Comparison of ENCODE assay signal across 8 cellular contexts in the genomic region with DNA sequence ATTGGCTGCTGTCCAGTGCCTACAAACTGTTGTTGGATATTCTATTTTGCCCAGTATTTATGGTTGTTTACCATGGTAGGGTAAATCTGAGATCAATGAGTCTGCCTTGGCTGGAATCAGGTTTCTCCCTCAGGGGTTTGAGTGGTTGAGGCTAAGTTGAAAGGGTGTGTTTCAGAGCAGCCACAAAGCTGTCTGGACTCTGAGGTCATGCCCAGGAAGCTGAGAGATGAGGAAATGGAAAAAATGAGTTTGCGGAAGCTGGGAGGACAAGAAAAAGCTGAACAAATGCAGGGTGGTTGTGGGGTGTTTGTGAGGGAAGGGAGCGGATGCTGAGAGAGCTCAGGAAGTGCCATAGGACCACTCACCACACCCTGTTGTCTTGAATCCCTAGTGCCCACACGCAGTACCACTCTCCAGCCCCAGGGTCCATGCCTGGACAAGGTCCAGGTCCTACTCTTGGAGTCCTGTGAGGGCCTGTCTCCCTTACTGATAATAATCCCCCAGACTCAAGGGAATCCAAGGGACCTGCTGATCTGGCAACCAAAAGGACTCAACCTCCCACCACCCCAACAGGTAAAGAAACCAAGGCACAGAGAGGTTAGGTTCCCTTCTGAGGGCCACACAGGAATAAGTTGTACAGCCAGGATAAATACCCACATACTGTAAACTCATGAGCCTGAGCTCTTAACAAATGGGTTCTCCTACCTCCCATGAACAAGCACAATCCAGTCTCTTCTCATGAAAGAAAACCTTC.
A peak's percentile ranks its signal among the peaks of the same experiment; 100 is the strongest.
DNase-seq lines count a peak whose midpoint lies in the region; ATAC-seq and TF ChIP-seq lines count a peak whose summit lies in the region.

No MANE protein-coding gene starts in this region.

- peaks cover 0 to 1% (median 0%) of the 10 kb centered on the region in 11 donors for H3K9me3 Mint-ChIP-seq in naive thymus-derived CD4-positive, alpha-beta T cell

- H3K27me3 Mint-ChIP-seq in naive thymus-derived CD4-positive, alpha-beta T cell, result peaks cover 0 to 23% (median 3%) of the 10 kb centered on the region in 5 donors

- H3K4me2 ChIP-seq in SU-DHL-6 (ENCODE audit: low read depth, low read length, poor library complexity, severe bottlenecking), result no peak overlapping the region

- TF ChIP-seq CTCF in HL-60 (IDR thresholded peaks at IDR 0.05; ENCODE audit: insufficient read depth, low read length), result no peak
- TF ChIP-seq CTCF in SU-DHL-6 (IDR thresholded peaks at IDR 0.05; ENCODE audit: insufficient read depth, low read length, poor library complexity, severe bottlenecking), result no peak
- TF ChIP-seq CTCF in epithelial cell of esophagus (IDR thresholded peaks at IDR 0.05; ENCODE audit: insufficient read depth, low read depth, low read length, missing control alignments), result no peak

- no peaks in the 10 kb centered on the region for H4K20me1 ChIP-seq in SU-DHL-6 (ENCODE audit: low read depth, low read length)

- peaks cover 0 to 20% of the 10 kb centered on the region in 2 donors for H3K4me1 ChIP-seq in naive thymus-derived CD4-positive, alpha-beta T cell (ENCODE audit: control insufficient read depth in 2 of 2, insufficient read depth in 2 of 2, low read length in 2 of 2)

- H3K9ac ChIP-seq in SU-DHL-6 (ENCODE audit: low read length), result no peak overlapping the region

- peak overlapping the region in 2 of 10 donors; percentile 53 to 59 for H3K4me3 Mint-ChIP-seq in naive thymus-derived CD4-positive, alpha-beta T cell

- POLR2A ChIA-PET in naive thymus-derived CD4-positive, alpha-beta T cell (lab: Charles Lee), result no interaction called here

- H3K4me3 ChIP-seq in HL-60 (replicated peaks; ENCODE audit: insufficient read depth, low read length), result no peak overlapping the region
- no peak overlapping the region for H3K4me3 ChIP-seq in SU-DHL-6 (ENCODE audit: insufficient read depth, low read length, poor library complexity, severe bottlenecking)
- no peak overlapping the region for H3K4me3 ChIP-seq in epithelial cell of esophagus (ENCODE audit: low read length)
- H3K4me3 ChIP-seq in naive thymus-derived CD4-positive, alpha-beta T cell (ENCODE audit: low read length), result no peak overlapping the region

- ATAC-seq in GM18867 (IDR thresholded peaks at IDR 0.05; ENCODE audit: unreplicated experiment), result peak; percentile 45
- peak; percentile 63 for ATAC-seq in naive thymus-derived CD4-positive, alpha-beta T cell

- intact Hi-C loops in naive thymus-derived CD4-positive, alpha-beta T cell (cut with micrococcal nuclease), result no loop called here

- H3K9me3 ChIP-seq in SU-DHL-6 (ENCODE audit: insufficient read depth, low read length), result no peaks in the 10 kb centered on the region
- no peaks in the 10 kb centered on the region for H3K9me3 ChIP-seq in naive thymus-derived CD4-positive, alpha-beta T cell (ENCODE audit: control insufficient read depth in 2 of 3, low read length in 3 of 3)

- H3F3A ChIP-seq in SU-DHL-6 (ENCODE audit: insufficient read depth), result peaks cover 13% of the 10 kb centered on the region; the same call in 1 of the 2 replicates

- DNase-seq in AML-193 (lab: John Stamatoyannopoulos, UW) (peak; percentile 89 to 92), HL-60 (ENCODE audit: low read depth in 1 of 2, low spot score in 1 of 2) (peak; percentile 74 to 93), epithelial cell of esophagus (ENCODE audit: low read depth) (peak; percentile 95), NCI-H128 (lab: John Stamatoyannopoulos, UW; ENCODE audit: unreplicated experiment) (no peak), cerebellar cortex (ENCODE audit: low spot score) (no peak)
- peak in 1 of 9 donors; percentile 52 for DNase-seq in naive thymus-derived CD4-positive, alpha-beta T cell

- H2AFZ ChIP-seq in SU-DHL-6 (ENCODE audit: low read depth, low read length, severe bottlenecking), result no peak overlapping the region

- H3K36me3 Mint-ChIP-seq in naive thymus-derived CD4-positive, alpha-beta T cell, result peaks cover 0 to 15% (median 0%) of the 10 kb centered on the region in 5 donors

- H3K27me3 ChIP-seq in HL-60 (ENCODE audit: insufficient read depth, poor library complexity, severe bottlenecking) (no peaks in the 10 kb centered on the region), SU-DHL-6 (ENCODE audit: low read length) (no peaks in the 10 kb centered on the region)
- no peaks in the 10 kb centered on the region for H3K27me3 ChIP-seq in naive thymus-derived CD4-positive, alpha-beta T cell (ENCODE audit: control insufficient read depth in 2 of 2, insufficient read depth in 2 of 2, low read length in 2 of 2)

- CTCF ChIA-PET in naive thymus-derived CD4-positive, alpha-beta T cell (lab: Charles Lee), result no interaction called here

- H3K27ac Mint-ChIP-seq in naive thymus-derived CD4-positive, alpha-beta T cell, result peak overlapping the region in 2 of 9 donors; percentile 54 to 84

- H3K79me2 ChIP-seq in SU-DHL-6 (ENCODE audit: insufficient read depth, low read length), result no peaks in the 10 kb centered on the region

- peaks cover 0 to 45% (median 5%) of the 10 kb centered on the region in 7 donors for H3K4me1 Mint-ChIP-seq in naive thymus-derived CD4-positive, alpha-beta T cell

- H3K9me2 ChIP-seq in SU-DHL-6 (replicated peaks; ENCODE audit: insufficient read depth, low read length), result no peaks in the 10 kb centered on the region

- H3K27ac ChIP-seq in HL-60 (replicated peaks) (peak overlapping the region; percentile 76), SU-DHL-6 (ENCODE audit: low read depth, low read length) (peak overlapping the region; percentile 83)
- H3K27ac ChIP-seq in naive thymus-derived CD4-positive, alpha-beta T cell (ENCODE audit: low read depth, low read length), result no peak overlapping the region

- H3K36me3 ChIP-seq in SU-DHL-6 (ENCODE audit: low read length), result no peaks in the 10 kb centered on the region
- H3K36me3 ChIP-seq in naive thymus-derived CD4-positive, alpha-beta T cell (ENCODE audit: control insufficient read depth in 2 of 3, insufficient read depth in 3 of 3, low read length in 3 of 3), result no peaks in the 10 kb centered on the region

Comparison
In these comparisons a context has a peak if more than half of its experiments do, and no peak if none do; other contexts are left out.
1. DNase-seq: peak in AML-193 (2 of 2), HL-60 (2 of 2) and epithelial cell of esophagus (single experiment); none in NCI-H128 (single experiment) and cerebellar cortex (single experiment).